Comparison of ENCODE assay signal across 19 cellular contexts in genomic region chr5:158922816-158923215, GRCh38.
DNase-seq lines count a peak whose midpoint lies in the region; ATAC-seq and TF ChIP-seq lines count a peak whose summit lies in the region.
"Had no signal": no experiment of that assay in that cellular context is flagged by ENCODE, and none has a peak within 500 bp of the region (broad histone marks: within the 10 kb centered on the region; RNA-seq: fewer than 3 reads in every experiment).

No MANE protein-coding gene starts in this region.

- no peak for TF ChIP-seq EP300 in tibial nerve (IDR thresholded peaks at IDR 0.05)

- no peaks in the 10 kb centered on the region for H3K9me2 ChIP-seq in Karpas-422 (replicated peaks; ENCODE audit: insufficient read depth, low read length)
- H3K9me2 ChIP-seq: SK-N-SH had no signal

- H3K4me1 ChIP-seq in BLaER1 = peaks cover 94% of the 10 kb centered on the region
- H3K4me1 ChIP-seq in Karpas-422 (ENCODE audit: low read length) = peaks cover 51% of the 10 kb centered on the region
- H3K4me1 ChIP-seq in tibial nerve = peaks cover 0 to 10% (median 0%) of the 10 kb centered on the region in 4 donors
- H3K4me1 ChIP-seq: A549 had no signal

- H3K4me2 ChIP-seq in BLaER1 = peak overlapping the region; percentile 12; the same call in 1 of the 2 replicates
- no peak overlapping the region for H3K4me2 ChIP-seq in Karpas-422 (ENCODE audit: low read depth, low read length, poor library complexity, severe bottlenecking)
- H3K4me2 ChIP-seq: A549, SK-N-SH had no signal

- no peaks in the 10 kb centered on the region for H3K9me3 ChIP-seq in BLaER1
- no peaks in the 10 kb centered on the region for H3K9me3 ChIP-seq in Karpas-422 (ENCODE audit: low read length)
- no peaks in the 10 kb centered on the region for H3K9me3 ChIP-seq in tibial nerve
- H3K9me3 ChIP-seq: A549, SK-N-SH had no signal

- DNase-seq in Karpas-422 = no peak
- DNase-seq in NCI-H187 treated with DMSO at 0.1 percent for 48 hours (lab: John Stamatoyannopoulos, UW) = peak; percentile 48
- peak; percentile 32 for DNase-seq in NCI-H748 treated with DMSO at 0.1 percent for 48 hours (lab: John Stamatoyannopoulos, UW)
- DNase-seq in tibial nerve (ENCODE audit: low spot score in 2 of 2) = no peak
- DNase-seq in Kasumi-1 (lab: John Stamatoyannopoulos, UW) = no peak
- no peak for DNase-seq in A172 (ENCODE audit: low spot score)
- DNase-seq: C1 segment of cervical spinal cord, DMS 273 treated with DMSO at 0.1 percent for 48 hours, H9, NCI-H1930, NCI-H226, NCI-H69, Right ventricle myocardium superior, SK-N-SH, T-cell, T-helper 9 cell had no signal

- H3K36me3 ChIP-seq in BLaER1 = peaks cover 99% of the 10 kb centered on the region
- H3K36me3 ChIP-seq in Karpas-422 (ENCODE audit: insufficient read depth, low read length) = peaks cover 23% of the 10 kb centered on the region; the same call in 1 of the 2 replicates
- no peaks in the 10 kb centered on the region for H3K36me3 ChIP-seq in tibial nerve

- H3K27me3 ChIP-seq in BLaER1 = no peaks in the 10 kb centered on the region
- H3K27me3 ChIP-seq in Karpas-422 (ENCODE audit: low read length) = no peaks in the 10 kb centered on the region
- H3K27me3 ChIP-seq in tibial nerve = no peaks in the 10 kb centered on the region

- no peak for ATAC-seq in HG03196 (IDR thresholded peaks at IDR 0.05; ENCODE audit: unreplicated experiment)
- ATAC-seq: A549, T-cell had no signal

- no peak for TF ChIP-seq POLR2A in tibial nerve (IDR thresholded peaks at IDR 0.05)

- no peak for TF ChIP-seq CTCF in tibial nerve (IDR thresholded peaks at IDR 0.05)

- no peak overlapping the region for H2AFZ ChIP-seq in Karpas-422 (ENCODE audit: low read length)

- H3K79me2 ChIP-seq in Karpas-422 (ENCODE audit: low read length) = peaks cover 89% of the 10 kb centered on the region

- WGBS in tibial nerve, 2 donors = 59 to 67% methylated on average over 6 of the region's 6 CpGs

- H3K9ac ChIP-seq in BLaER1 (no peak overlapping the region), Karpas-422 (ENCODE audit: low read length) (no peak overlapping the region)
- H3K9ac ChIP-seq: SK-N-SH had no signal

- peaks cover 100% of the 10 kb centered on the region for H4K20me1 ChIP-seq in BLaER1
- H4K20me1 ChIP-seq in Karpas-422 (ENCODE audit: insufficient read depth, low read depth, low read length) = no peaks in the 10 kb centered on the region

- H3K4me3 ChIP-seq in BLaER1 (no peak overlapping the region), Karpas-422 (ENCODE audit: low read length) (no peak overlapping the region), tibial nerve (no peak overlapping the region)
- H3K4me3 ChIP-seq: A549 had no signal

- H3K27ac ChIP-seq in BLaER1 (no peak overlapping the region; the same call in 1 of the 2 replicates), Karpas-422 (ENCODE audit: low read length) (peak overlapping the region; percentile 23; the same call in 1 of the 2 replicates), tibial nerve (no peak overlapping the region)
- H3K27ac ChIP-seq: A549 had no signal

Comparison
In these comparisons a context has a peak if more than half of its experiments do, and no peak if none do; other contexts are left out.
1. DNase-seq: peak in NCI-H187 treated with DMSO at 0.1 percent for 48 hours (single experiment) and NCI-H748 treated with DMSO at 0.1 percent for 48 hours (single experiment); none in Karpas-422 (single experiment), tibial nerve (0 of 2), Kasumi-1 (0 of 2) and A172 (single experiment).